In genomic region chr14:37816135-37816534, GRCh38 we compare ENCODE assay signal across 1 cellular context.
TF ChIP-seq lines count a peak whose summit lies in the region.

No MANE protein-coding gene starts in this region.

TF ChIP-seq in GM23338, 12 proteins besides CTCF, POLR2A, EP300 and RAD21:
- no peak for TF ChIP-seq EZH2 (IDR thresholded peaks at IDR 0.05; ENCODE audit: low read depth, unreplicated experiment)
- no peak for TF ChIP-seq NANOG (IDR thresholded peaks at IDR 0.05; ENCODE audit: borderline replicate concordance)
- TF ChIP-seq REST (IDR thresholded peaks at IDR 0.05; ENCODE audit: unreplicated experiment) = no peak
- no peak for TF ChIP-seq JUNB (IDR thresholded peaks at IDR 0.05; ENCODE audit: unreplicated experiment)
- no peak for TF ChIP-seq ZNF331 (CRISPR knock-in tag; IDR thresholded peaks at IDR 0.05; ENCODE audit: low read depth)
- no peak for TF ChIP-seq EZH2phosphoT487 (IDR thresholded peaks at IDR 0.05; ENCODE audit: unreplicated experiment)
- TF ChIP-seq CREB1 (CRISPR knock-in tag; IDR thresholded peaks at IDR 0.05; ENCODE audit: low read depth) = no peak
- TF ChIP-seq POLR2AphosphoS5 (IDR thresholded peaks at IDR 0.05; ENCODE audit: low read depth) = no peak
- TF ChIP-seq ETS1 (IDR thresholded peaks at IDR 0.05) = no peak
- TF ChIP-seq, protein P1, sequence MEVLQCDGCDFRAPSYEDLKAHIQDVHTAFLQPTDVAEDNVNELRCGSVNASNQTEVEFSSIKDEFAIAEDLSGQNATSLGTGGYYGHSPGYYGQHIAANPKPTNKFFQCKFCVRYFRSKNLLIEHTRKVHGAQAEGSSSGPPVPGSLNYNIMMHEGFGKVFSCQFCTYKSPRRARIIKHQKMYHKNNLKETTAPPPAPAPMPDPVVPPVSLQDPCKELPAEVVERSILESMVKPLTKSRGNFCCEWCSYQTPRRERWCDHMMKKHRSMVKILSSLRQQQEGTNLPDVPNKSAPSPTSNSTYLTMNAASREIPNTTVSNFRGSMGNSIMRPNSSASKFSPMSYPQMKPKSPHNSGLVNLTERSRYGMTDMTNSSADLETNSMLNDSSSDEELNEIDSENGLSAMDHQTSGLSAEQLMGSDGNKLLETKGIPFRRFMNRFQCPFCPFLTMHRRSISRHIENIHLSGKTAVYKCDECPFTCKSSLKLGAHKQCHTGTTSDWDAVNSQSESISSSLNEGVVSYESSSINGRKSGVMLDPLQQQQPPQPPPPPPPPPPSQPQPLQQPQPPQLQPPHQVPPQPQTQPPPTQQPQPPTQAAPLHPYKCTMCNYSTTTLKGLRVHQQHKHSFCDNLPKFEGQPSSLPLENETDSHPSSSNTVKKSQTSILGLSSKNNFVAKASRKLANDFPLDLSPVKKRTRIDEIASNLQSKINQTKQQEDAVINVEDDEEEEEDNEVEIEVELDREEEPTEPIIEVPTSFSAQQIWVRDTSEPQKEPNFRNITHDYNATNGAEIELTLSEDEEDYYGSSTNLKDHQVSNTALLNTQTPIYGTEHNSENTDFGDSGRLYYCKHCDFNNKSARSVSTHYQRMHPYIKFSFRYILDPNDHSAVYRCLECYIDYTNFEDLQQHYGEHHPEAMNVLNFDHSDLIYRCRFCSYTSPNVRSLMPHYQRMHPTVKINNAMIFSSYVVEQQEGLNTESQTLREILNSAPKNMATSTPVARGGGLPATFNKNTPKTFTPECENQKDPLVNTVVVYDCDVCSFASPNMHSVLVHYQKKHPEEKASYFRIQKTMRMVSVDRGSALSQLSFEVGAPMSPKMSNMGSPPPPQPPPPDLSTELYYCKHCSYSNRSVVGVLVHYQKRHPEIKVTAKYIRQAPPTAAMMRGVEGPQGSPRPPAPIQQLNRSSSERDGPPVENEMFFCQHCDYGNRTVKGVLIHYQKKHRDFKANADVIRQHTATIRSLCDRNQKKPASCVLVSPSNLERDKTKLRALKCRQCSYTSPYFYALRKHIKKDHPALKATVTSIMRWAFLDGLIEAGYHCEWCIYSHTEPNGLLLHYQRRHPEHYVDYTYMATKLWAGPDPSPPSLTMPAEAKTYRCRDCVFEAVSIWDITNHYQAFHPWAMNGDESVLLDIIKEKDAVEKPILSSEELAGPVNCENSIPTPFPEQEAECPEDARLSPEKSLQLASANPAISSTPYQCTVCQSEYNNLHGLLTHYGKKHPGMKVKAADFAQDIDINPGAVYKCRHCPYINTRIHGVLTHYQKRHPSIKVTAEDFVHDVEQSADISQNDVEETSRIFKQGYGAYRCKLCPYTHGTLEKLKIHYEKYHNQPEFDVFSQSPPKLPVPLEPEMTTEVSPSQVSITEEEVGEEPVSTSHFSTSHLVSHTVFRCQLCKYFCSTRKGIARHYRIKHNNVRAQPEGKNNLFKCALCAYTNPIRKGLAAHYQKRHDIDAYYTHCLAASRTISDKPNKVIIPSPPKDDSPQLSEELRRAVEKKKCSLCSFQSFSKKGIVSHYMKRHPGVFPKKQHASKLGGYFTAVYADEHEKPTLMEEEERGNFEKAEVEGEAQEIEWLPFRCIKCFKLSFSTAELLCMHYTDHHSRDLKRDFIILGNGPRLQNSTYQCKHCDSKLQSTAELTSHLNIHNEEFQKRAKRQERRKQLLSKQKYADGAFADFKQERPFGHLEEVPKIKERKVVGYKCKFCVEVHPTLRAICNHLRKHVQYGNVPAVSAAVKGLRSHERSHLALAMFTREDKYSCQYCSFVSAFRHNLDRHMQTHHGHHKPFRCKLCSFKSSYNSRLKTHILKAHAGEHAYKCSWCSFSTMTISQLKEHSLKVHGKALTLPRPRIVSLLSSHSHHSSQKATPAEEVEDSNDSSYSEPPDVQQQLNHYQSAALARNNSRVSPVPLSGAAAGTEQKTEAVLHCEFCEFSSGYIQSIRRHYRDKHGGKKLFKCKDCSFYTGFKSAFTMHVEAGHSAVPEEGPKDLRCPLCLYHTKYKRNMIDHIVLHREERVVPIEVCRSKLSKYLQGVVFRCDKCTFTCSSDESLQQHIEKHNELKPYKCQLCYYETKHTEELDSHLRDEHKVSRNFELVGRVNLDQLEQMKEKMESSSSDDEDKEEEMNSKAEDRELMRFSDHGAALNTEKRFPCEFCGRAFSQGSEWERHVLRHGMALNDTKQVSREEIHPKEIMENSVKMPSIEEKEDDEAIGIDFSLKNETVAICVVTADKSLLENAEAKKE (CRISPR knock-in tag; IDR thresholded peaks at IDR 0.05) = no peak
- no peak for TF ChIP-seq STAT1 (IDR thresholded peaks at IDR 0.05; ENCODE audit: unreplicated experiment)
- TF ChIP-seq ZNF114 (CRISPR knock-in tag; IDR thresholded peaks at IDR 0.05) = no peak
